8 cellular contexts compared by ENCODE assay signal in the genomic region with DNA sequence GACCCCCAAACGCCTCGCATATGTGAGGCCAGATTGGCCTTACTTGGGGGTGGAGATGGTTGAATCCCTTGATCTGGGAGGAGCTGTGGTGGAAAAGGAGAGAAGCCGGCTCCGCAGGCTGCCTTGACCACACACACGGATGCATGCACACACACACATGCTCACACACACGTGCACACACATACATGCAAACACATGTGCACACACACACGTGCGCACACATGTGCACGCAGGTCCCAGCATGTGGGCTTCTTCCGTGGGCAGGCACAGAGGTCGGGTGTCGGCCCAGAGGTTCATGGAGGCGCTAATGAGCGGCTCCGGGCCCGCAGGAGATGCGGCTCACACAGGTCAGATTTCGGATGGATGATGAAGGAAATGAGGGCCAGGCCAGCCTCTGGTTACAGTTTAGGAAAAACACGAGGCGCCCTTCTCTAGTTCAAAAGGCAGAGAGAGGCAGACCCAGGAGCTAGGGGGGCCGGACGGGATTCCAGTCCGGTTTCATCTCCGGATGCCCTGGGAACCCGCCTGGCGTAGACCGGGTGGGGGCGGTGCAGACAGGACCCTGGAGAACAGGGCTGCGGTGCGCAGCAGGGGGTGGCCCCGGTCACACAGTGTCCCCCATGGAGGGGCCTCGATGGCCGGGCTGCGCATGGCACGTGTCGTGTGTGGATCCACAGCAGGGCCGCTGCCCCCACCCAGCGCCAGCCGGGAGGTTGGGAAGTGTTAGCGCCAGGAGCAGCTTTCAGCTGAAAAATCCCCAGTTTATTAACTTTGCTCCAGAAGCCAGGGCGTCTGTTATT.
"Had no signal": no experiment of that assay in that cellular context is flagged by ENCODE, and none has a peak within 500 bp of the region (broad histone marks: within the 10 kb centered on the region; RNA-seq: fewer than 3 reads in every experiment).

No MANE protein-coding gene starts in this region.

- H2AFZ ChIP-seq: GM23248 had no signal

- H3K27ac Mint-ChIP-seq: HFFc6 had no signal

- H3K27ac ChIP-seq: GM23248, HL-60 had no signal

- ATAC-seq: HCT116 had no signal

- H3K9ac ChIP-seq: GM23248 had no signal

- H3K4me3 ChIP-seq: GM23248, HAP-1 had no signal

- H3K9me3 ChIP-seq: HAP-1 had no signal

- H3K4me1 ChIP-seq: HAP-1 had no signal

- H3K4me3 Mint-ChIP-seq: HFFc6 had no signal

- H3K36me3 ChIP-seq: HAP-1 had no signal

- DNase-seq: GM23248, GOT3, H7, HFFc6, IMR-90 had no signal
